ENCODE assay signal across 8 cellular contexts in genomic region chr14:59189822-59190368, GRCh38. TPM values are rescaled to one million over a fixed set of nuclear protein-coding genes. Genes with fewer than 3 reads are reported as not detected.
DNase-seq lines count a peak whose midpoint lies in the region; ATAC-seq, FAIRE-seq and TF ChIP-seq lines count a peak whose summit lies in the region.

No MANE protein-coding gene starts in this region.

- peak; percentile 25 for ATAC-seq in GM18858 (IDR thresholded peaks at IDR 0.05; ENCODE audit: unreplicated experiment)
- peak; percentile 38 for ATAC-seq in HG03095 (IDR thresholded peaks at IDR 0.05; ENCODE audit: unreplicated experiment)

- H4K20me1 ChIP-seq in smooth muscle cell (ENCODE audit: low read depth): peaks cover 43% of the 10 kb centered on the region

- no peak for FAIRE-seq in bronchial epithelial cell (lab: Jason Lieb, UNC)

- H3K4me1 ChIP-seq in smooth muscle cell (ENCODE audit: low read depth): peaks cover 11% of the 10 kb centered on the region

- H2AFZ ChIP-seq in smooth muscle cell (ENCODE audit: low read depth): peak overlapping the region; percentile 94

- H3K9me3 ChIP-seq in smooth muscle cell (replicated peaks; ENCODE audit: low read depth): no peaks in the 10 kb centered on the region

- no peak for TF ChIP-seq CTCF in VCaP (conservative IDR thresholded peaks at IDR 0.05)
- no peak for TF ChIP-seq CTCF in bronchial epithelial cell (IDR thresholded peaks at IDR 0.05; ENCODE audit: insufficient read depth, low read length, severe bottlenecking)
- TF ChIP-seq CTCF in smooth muscle cell (IDR thresholded peaks at IDR 0.05; ENCODE audit: borderline replicate concordance, insufficient read depth, poor library complexity, severe bottlenecking): no peak

- DNase-seq in A172 (ENCODE audit: low spot score): peak; percentile 66
- DNase-seq in NCI-H2171 (lab: John Stamatoyannopoulos, UW): peak; percentile 86
- DNase-seq in bronchial epithelial cell (ENCODE audit: low read depth): peak; percentile 77
- peak; percentile 58 for DNase-seq in inferior parietal cortex (ENCODE audit: extremely low spot score)
- peak; percentile 17 for DNase-seq in smooth muscle cell (lab: John Stamatoyannopoulos, UW; ENCODE audit: unreplicated experiment)

- whole genome bisulfite sequencing in smooth muscle cell (ENCODE audit: low lambda C conversion rate): 1% methylated on average over 24 of the region's 24 CpGs

- H3K27me3 ChIP-seq in bronchial epithelial cell (ENCODE audit: control insufficient read depth, insufficient read depth, low read length) (no peaks in the 10 kb centered on the region), smooth muscle cell (ENCODE audit: low read depth) (no peaks in the 10 kb centered on the region)

- H3K27ac ChIP-seq in VCaP: peak overlapping the region; percentile 96
- H3K27ac ChIP-seq in smooth muscle cell (ENCODE audit: low read depth): peak overlapping the region; percentile 91

- peak overlapping the region; percentile 80 for H3K4me3 ChIP-seq in bronchial epithelial cell (ENCODE audit: low read depth, low read length)
- peak overlapping the region; percentile 92 for H3K4me3 ChIP-seq in smooth muscle cell

- H3K79me2 ChIP-seq in smooth muscle cell (ENCODE audit: low read depth): peaks cover 45% of the 10 kb centered on the region

- peak overlapping the region; percentile 96 for H3K4me2 ChIP-seq in smooth muscle cell

- no peaks in the 10 kb centered on the region for H3F3A ChIP-seq in smooth muscle cell (ENCODE audit: low read depth)

- H3K9ac ChIP-seq in smooth muscle cell (ENCODE audit: low read depth): peak overlapping the region; percentile 91

- no peaks in the 10 kb centered on the region for H3K36me3 ChIP-seq in bronchial epithelial cell (ENCODE audit: control insufficient read depth, insufficient read depth, low read length)
- no peaks in the 10 kb centered on the region for H3K36me3 ChIP-seq in smooth muscle cell (ENCODE audit: low read depth)

RNA-seq across cellular contexts. Expression of gene DAAM1, which starts 1.4 kb away (rescaled TPM):
- total RNA-seq in A172 (2014; rRNA removed; shearing (Covaris generic)): 2.8 and 2.9 TPM in 2 replicates
- 16.6 and 47.2 TPM in 2 replicates for total RNA-seq in bronchial epithelial cell
- 38.6 and 46.4 TPM in 2 replicates for total RNA-seq in smooth muscle cell
- polyA plus RNA-seq in smooth muscle cell: 10.9 and 26.4 TPM in 2 replicates

Comparison
In these comparisons a context has a peak if more than half of its experiments do, and no peak if none do; other contexts are left out.
1. Peak in every context shown above with its lines: DNase-seq, ATAC-seq, H3K4me3 ChIP-seq and H3K27ac ChIP-seq.
2. DNase-seq: peak in every context shown above with its lines; median percentile 86 in NCI-H2171; 77 in bronchial epithelial cell; 66 in A172; 58 in inferior parietal cortex; 17 in smooth muscle cell.